16 cellular contexts compared by ENCODE assay signal in the genomic region with DNA sequence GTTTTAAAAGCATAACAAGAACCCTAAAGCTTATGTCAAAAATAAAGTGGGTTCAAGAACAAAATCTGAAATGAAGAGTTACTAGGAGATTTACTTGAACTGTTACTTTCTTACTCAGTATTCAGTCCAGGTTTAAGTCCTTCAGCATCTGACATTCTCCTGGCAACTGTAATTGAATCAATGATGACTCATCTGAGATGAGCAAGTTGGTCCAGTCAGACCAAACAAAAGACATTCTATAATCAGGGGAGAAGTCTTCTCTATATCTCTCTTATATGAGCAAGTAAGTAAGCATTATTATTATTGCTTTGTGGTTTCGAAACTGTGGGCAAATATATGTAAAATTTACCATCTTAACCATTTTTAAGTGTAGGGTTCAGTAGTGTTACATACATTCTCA. TPM values are rescaled to one million over a fixed set of nuclear protein-coding genes. Genes with fewer than 3 reads are reported as not detected.
DNase-seq lines count a peak whose midpoint lies in the region; ATAC-seq, FAIRE-seq and TF ChIP-seq lines count a peak whose summit lies in the region.
"Had no signal": no experiment of that assay in that cellular context is flagged by ENCODE, and none has a peak within 500 bp of the region (broad histone marks: within the 10 kb centered on the region; RNA-seq: fewer than 3 reads in every experiment).

No MANE protein-coding gene starts in this region.

- H3K27me3 ChIP-seq in RWPE2 (ENCODE audit: insufficient read depth, poor library complexity, severe bottlenecking) (no peaks in the 10 kb centered on the region), fibroblast of lung (ENCODE audit: control insufficient read depth, insufficient read depth, low read length) (no peaks in the 10 kb centered on the region), HepG2 (ENCODE audit: control insufficient read depth in 1 of 2, insufficient read depth in 2 of 2, low read length in 2 of 2) (no peaks in the 10 kb centered on the region)
- H3K27me3 ChIP-seq: cardiac muscle cell, neural progenitor cell had no signal

- WGBS in HepG2 (ENCODE audit: low lambda C conversion rate), result 0% methylated on average over 1 of the region's 1 CpG

- ATAC-seq in RWPE2 (ENCODE audit: low read depth) (peak; percentile 84), HepG2 (no peak)
- ATAC-seq: CD8-positive, alpha-beta T cell; lower lobe of right lung; stimulated activated naive CD8-positive, alpha-beta T cell treated with anti-CD3 and anti-CD28 coated beads, Interleukin-15, Interleukin-2, amounts not matched to agents 100 U/mL and 50 U/mL, for 24 hours had no signal

- intact Hi-C loops in HepG2 (cut with micrococcal nuclease; ENCODE audit: unreplicated experiment) (no loop called here), posterior vena cava (cut with DNase I) (no loop called here)

- H3K9me3 ChIP-seq in RWPE2 (ENCODE audit: severe bottlenecking), result no peaks in the 10 kb centered on the region
- H3K9me3 ChIP-seq in fibroblast of lung (ENCODE audit: control insufficient read depth, insufficient read depth, low read depth, low read length), result no peaks in the 10 kb centered on the region
- H3K9me3 ChIP-seq in HepG2 (ENCODE audit: low read length), result peaks cover 36% of the 10 kb centered on the region
- H3K9me3 ChIP-seq: lower lobe of right lung had no signal

- 0 out of 2 replicates have a peak, but pooled peaks cover 1% of the 10 kb centered on the region for H3K36me3 ChIP-seq in RWPE2 (ENCODE audit: low read depth)
- no peaks in the 10 kb centered on the region for H3K36me3 ChIP-seq in fibroblast of lung (ENCODE audit: control insufficient read depth, insufficient read depth, low read length)
- H3K36me3 ChIP-seq in HepG2 (replicated peaks in 1 of 2; ENCODE audit: control insufficient read depth in 1 of 2, insufficient read depth in 2 of 2, low read length in 2 of 2), result no peaks in the 10 kb centered on the region
- H3K36me3 ChIP-seq: cardiac muscle cell, lower lobe of right lung had no signal

- DNase-seq in HCEC 1CT (peak; percentile 36), RWPE2 (ENCODE audit: low spot score) (no peak), fibroblast of lung (ENCODE audit: low read depth in 2 of 2) (peak; percentile 35 to 54), skeletal muscle cell (ENCODE audit: low read depth) (peak; percentile 51), HepG2 (ENCODE audit: low spot score) (no peak), NCI-H510A (lab: John Stamatoyannopoulos, UW) (no peak), posterior vena cava (ENCODE audit: low spot score) (no peak)
- DNase-seq: activated CD4-positive, alpha-beta memory T cell treated with anti-CD3 and anti-CD28 coated beads, Interleukin-2, amount 10 ng/mL, durations not matched to agents 7 days and 5 days; CD8-positive, alpha-beta T cell; endodermal cell; lower lobe of right lung; NCI-H2081; SHP77 treated with DMSO at 0.1 percent for 48 hours; stimulated activated naive CD8-positive, alpha-beta T cell treated with anti-CD3 and anti-CD28 coated beads, Interleukin-15, Interleukin-2, amounts not matched to agents 100 U/mL and 50 U/mL, for 24 hours had no signal

- H3K27ac ChIP-seq in RWPE2 (ENCODE audit: poor library complexity, severe bottlenecking), result no peak overlapping the region
- H3K27ac ChIP-seq in fibroblast of lung (ENCODE audit: insufficient read depth, low read length), result no peak overlapping the region
- H3K27ac ChIP-seq in HepG2 (ENCODE audit: extremely low read length, insufficient read depth, low read length), result no peak overlapping the region
- H3K27ac ChIP-seq: cardiac muscle cell, lower lobe of right lung, neural progenitor cell had no signal

- POLR2A ChIA-PET in HepG2 (lab: Yijun Ruan, JAX), result no interaction called here

- H3K4me2 ChIP-seq in fibroblast of lung (ENCODE audit: extremely low read depth, insufficient read depth, low read length) (no peak overlapping the region), HepG2 (ENCODE audit: low read depth, low read length) (no peak overlapping the region)
- H3K4me2 ChIP-seq: neural progenitor cell had no signal

- H3K79me2 ChIP-seq in fibroblast of lung (ENCODE audit: control insufficient read depth, insufficient read depth, low read length) (no peaks in the 10 kb centered on the region), HepG2 (ENCODE audit: insufficient read depth, low read length) (no peaks in the 10 kb centered on the region)

- no peaks in the 10 kb centered on the region for H4K20me1 ChIP-seq in fibroblast of lung (ENCODE audit: control insufficient read depth, extremely low read depth, insufficient read depth, low read length)
- no peaks in the 10 kb centered on the region for H4K20me1 ChIP-seq in HepG2 (ENCODE audit: insufficient read depth, low read length)

- BruUV-seq in HepG2 (replicated peaks; lab: Mats Ljungman, UMichigan), result no TSS peak

- in situ Hi-C loops in HepG2 (cut with HindIII; ENCODE audit: extremely low pct_ligation_motif_present, low pct_unique_long_range_greater_than_20kb), result no loop called here

- CTCF ChIA-PET in HepG2 (lab: Yijun Ruan, JAX; ENCODE audit: low intra/inter-chr PET ratio, low total read pairs), result no interaction called here

- TF ChIP-seq CTCF in RWPE2 (IDR thresholded peaks at IDR 0.05; ENCODE audit: poor library complexity, severe bottlenecking) (no peak), fibroblast of lung (conservative IDR thresholded peaks at IDR 0.05 in 1 of 2, IDR thresholded peaks at IDR 0.05 in 1 of 2; ENCODE audit: low read depth in 1 of 2, low read length in 2 of 2) (no peak), HepG2 (CRISPR knock-in tag; IDR thresholded peaks at IDR 0.05) (no peak)

- TF ChIP-seq RAD21 in HepG2 (CRISPR knock-in tag; IDR thresholded peaks at IDR 0.05), result no peak

- no peaks in the 10 kb centered on the region for H3K4me1 ChIP-seq in RWPE2 (ENCODE audit: insufficient read depth, poor library complexity, severe bottlenecking)
- no peaks in the 10 kb centered on the region for H3K4me1 ChIP-seq in fibroblast of lung (ENCODE audit: control insufficient read depth, extremely low read depth, insufficient read depth, low read length)
- no peaks in the 10 kb centered on the region for H3K4me1 ChIP-seq in HepG2 (ENCODE audit: insufficient read depth, low read length)
- H3K4me1 ChIP-seq: lower lobe of right lung, neural progenitor cell had no signal

- no peak for TF ChIP-seq POLR2A in HepG2 (IDR thresholded peaks at IDR 0.05; ENCODE audit: insufficient read depth in 1 of 2, low read depth in 2 of 2, low read length in 2 of 2)

- no peak overlapping the region for H3K9ac ChIP-seq in fibroblast of lung (ENCODE audit: insufficient read depth, low read length)
- H3K9ac ChIP-seq in HepG2 (ENCODE audit: insufficient read depth, low read depth, low read length), result no peak overlapping the region
- H3K9ac ChIP-seq: neural progenitor cell had no signal

- H3K4me3 ChIP-seq in RWPE2 (ENCODE audit: severe bottlenecking) (no peak overlapping the region), fibroblast of lung (replicated peaks in 1 of 4; ENCODE audit: control extremely low read depth in 1 of 4, insufficient read depth in 1 of 4, low read depth in 3 of 4, low read length in 4 of 4) (no peak overlapping the region), skeletal muscle cell (ENCODE audit: low read depth, low read length) (no peak overlapping the region), HepG2 (replicated peaks in 1 of 3; ENCODE audit: insufficient read depth in 1 of 3, low read depth in 2 of 3, low read length in 3 of 3) (no peak overlapping the region)
- H3K4me3 ChIP-seq: cardiac muscle cell, lower lobe of right lung, neural progenitor cell had no signal

- no peak for FAIRE-seq in HepG2 (lab: Jason Lieb, UNC)

- TF ChIP-seq EP300 in HepG2 (IDR thresholded peaks at IDR 0.05; ENCODE audit: low read depth in 2 of 2, low read length in 2 of 2) (no peak), HepG2 (CRISPR knock-in tag; IDR thresholded peaks at IDR 0.05; ENCODE audit: borderline replicate concordance) (no peak)

- H2AFZ ChIP-seq in fibroblast of lung (ENCODE audit: low read length) (no peak overlapping the region), HepG2 (ENCODE audit: low read length) (no peak overlapping the region)
- H2AFZ ChIP-seq: neural progenitor cell had no signal

TF ChIP-seq in HepG2, 621 proteins besides CTCF, POLR2A, EP300 and RAD21 (continues in another document):
- no peak for TF ChIP-seq ZNF569 (CRISPR knock-in tag; IDR thresholded peaks at IDR 0.05; ENCODE audit: borderline replicate concordance)

RNA-seq across cellular contexts. Expression of gene MAP9, which starts 34.6 kb away (rescaled TPM):
- total RNA-seq in fibroblast of lung (10.3 and 12.6 TPM in 2 replicates), HepG2 (2016; rRNA removed; fragmentation: Illumina TruSeq; extraction: Trizol) (not detected in 2 replicates), posterior vena cava (10 to 100 TPM; 10.5 to 13.4 TPM)
- polyA plus RNA-seq in fibroblast of lung (10.5 and 14.7 TPM in 2 replicates), HepG2 (2011; rRNA removed) (not detected in 2 replicates)
- polyA plus RNA-seq in fibroblast of lung (2012), result 7.4 and 9.6 TPM in 2 replicates
- 0.26 and 0.35 TPM in 2 replicates for polyA minus RNA-seq in fibroblast of lung (ENCODE audit: low replicate concordance)
- total RNA-seq in HepG2 (2016; cell fraction: cytosol; rRNA removed; fragmentation: Illumina TruSeq; extraction: Trizol; ENCODE audit: low read depth), result not detected in 2 replicates
- not detected in 2 replicates for total RNA-seq in HepG2 (2016; cell fraction: insoluble cytoplasmic fraction; rRNA removed; fragmentation: Illumina TruSeq; extraction: Trizol)
- total RNA-seq in HepG2 (2016; cell fraction: membrane; rRNA removed; fragmentation: Illumina TruSeq; extraction: Trizol), result not detected in 2 replicates
- not detected in 2 replicates for total RNA-seq in HepG2 (2016; cell fraction: nucleus; rRNA removed; fragmentation: Illumina TruSeq; extraction: Trizol)
- polyA plus RNA-seq in HepG2 (2011; cell fraction: cytosol; rRNA removed), result not detected in 2 replicates
- polyA plus RNA-seq in HepG2 (2011; cell fraction: nucleus; rRNA removed), result not detected in 2 replicates
- not detected in 2 replicates for polyA plus RNA-seq in HepG2 (2012)
- polyA plus RNA-seq in HepG2 (2016; cell fraction: cytosol; fragmentation: Illumina TruSeq; extraction: Trizol; ENCODE audit: low read depth), result not detected in 2 replicates
- polyA plus RNA-seq in HepG2 (2016; cell fraction: insoluble cytoplasmic fraction; fragmentation: Illumina TruSeq; extraction: Trizol; ENCODE audit: low read depth), result not detected in 2 replicates
- polyA plus RNA-seq in HepG2 (2016; cell fraction: membrane; fragmentation: Illumina TruSeq; extraction: Trizol; ENCODE audit: low read depth), result not detected in 2 replicates
- not detected in 2 replicates for polyA plus RNA-seq in HepG2 (2016; cell fraction: nucleus; fragmentation: Illumina TruSeq; extraction: Trizol; ENCODE audit: insufficient read depth, low read depth)
- polyA minus RNA-seq in HepG2 (2011; rRNA and poly(A)+ RNA removed; ENCODE audit: low replicate concordance), result not detected in 2 replicates
- polyA minus RNA-seq in HepG2 (2011; cell fraction: cytosol; rRNA and poly(A)+ RNA removed), result not detected in 2 replicates
- polyA minus RNA-seq in HepG2 (2011; cell fraction: nucleus; rRNA and poly(A)+ RNA removed), result not detected in 2 replicates

Comparison
In these comparisons a context has a peak if more than half of its experiments do, and no peak if none do; other contexts are left out.
1. DNase-seq: peak in HCEC 1CT (single experiment), fibroblast of lung (2 of 2) and skeletal muscle cell (single experiment); none in RWPE2 (single experiment), HepG2 (single experiment), NCI-H510A (single experiment) and posterior vena cava (single experiment).
2. RNA of gene MAP9, which starts 34.6 kb away (total RNA-seq): 10.5 to 13.4 TPM in posterior vena cava and 10.3 to 12.6 TPM in fibroblast of lung; not detected in HepG2; every median in the first group is over 10 times any median in the second.